8 cellular contexts compared by ENCODE assay signal in genomic region chr20:32457476-32457986, GRCh38.
DNase-seq lines count a peak whose midpoint lies in the region; ATAC-seq, FAIRE-seq and TF ChIP-seq lines count a peak whose summit lies in the region.

No MANE protein-coding gene starts in this region.

- no peaks in the 10 kb centered on the region for H3K27me3 Mint-ChIP-seq in activated naive CD4-positive, alpha-beta T cell treated with anti-CD3 and anti-CD28 coated beads for 36 hours (ENCODE audit: low read depth)
- no peaks in the 10 kb centered on the region for H3K27me3 Mint-ChIP-seq in CD4-positive, alpha-beta memory T cell

- peaks cover 2% of the 10 kb centered on the region; the same call in 1 of the 2 replicates for H3K23me2 ChIP-seq in H1 (ENCODE audit: low read depth, low read length)

- H3K27ac Mint-ChIP-seq in activated naive CD4-positive, alpha-beta T cell treated with anti-CD3 and anti-CD28 coated beads for 36 hours = peak overlapping the region; percentile 46
- peak overlapping the region in 1 of 2 donors; percentile 52 for H3K27ac Mint-ChIP-seq in activated naive CD4-positive, alpha-beta T cell treated with anti-CD3 and anti-CD28 coated beads, Interleukin-2, amount 50 U/mL, for 72 hours
- H3K27ac Mint-ChIP-seq in CD4-positive, alpha-beta memory T cell = peak overlapping the region in 3 of 7 donors; percentile 62 to 80 (median 64)

- CTCF ChIA-PET in activated naive CD4-positive, alpha-beta T cell treated with anti-CD3 and anti-CD28 coated beads for 36 hours (lab: Charles Lee) = no interaction called here
- CTCF ChIA-PET in H1 (lab: Charles Lee; ENCODE audit: partially characterized antibody) = interaction anchor here (0.9 to 2.8 kb wide), 13 partner anchors 8 to 65 kb away, joined by 3 to 11 read pairs (median 4); no protein-coding TSS in a partner anchor
- CTCF ChIA-PET in CD4-positive, alpha-beta memory T cell (lab: Charles Lee; ENCODE audit: partially characterized antibody) = no interaction called here

- peak overlapping the region; percentile 89 for H4K5ac ChIP-seq in H1 (ENCODE audit: insufficient read length, low read depth, low read length)

- H2BK15ac ChIP-seq in H1 (ENCODE audit: low read length) (peak overlapping the region; percentile 72; the same call in 1 of the 2 replicates), mesenchymal stem cell (ENCODE audit: low read depth, poor library complexity, severe bottlenecking) (peak overlapping the region; percentile 82)

- H3K4me3 Mint-ChIP-seq in activated naive CD4-positive, alpha-beta T cell treated with anti-CD3 and anti-CD28 coated beads for 36 hours = no peak overlapping the region
- H3K4me3 Mint-ChIP-seq in CD4-positive, alpha-beta memory T cell = no peak overlapping the region

- H4K20me1 ChIP-seq in H1 (replicated peaks in 1 of 2; ENCODE audit: control insufficient read depth in 1 of 2, insufficient read depth in 2 of 2, low read length in 2 of 2) = peaks cover 9 to 22% of the 10 kb centered on the region in 2 experiments

- H4K91ac ChIP-seq in H1 (replicated peaks; ENCODE audit: insufficient read length, low read length) (peak overlapping the region; percentile 79), mesenchymal stem cell (ENCODE audit: low read length) (peak overlapping the region; percentile 70)

- intact Hi-C loops in activated naive CD4-positive, alpha-beta T cell treated with anti-CD3 and anti-CD28 coated beads for 36 hours (cut with micrococcal nuclease) = no loop called here
- intact Hi-C loops in CD4-positive, alpha-beta memory T cell (cut with micrococcal nuclease) = no loop called here

- H3K9me3 Mint-ChIP-seq in activated naive CD4-positive, alpha-beta T cell treated with anti-CD3 and anti-CD28 coated beads for 36 hours = no peaks in the 10 kb centered on the region
- H3K9me3 Mint-ChIP-seq in activated naive CD4-positive, alpha-beta T cell treated with anti-CD3 and anti-CD28 coated beads, Interleukin-2, amount 50 U/mL, for 72 hours = no peaks in the 10 kb centered on the region
- H3K9me3 Mint-ChIP-seq in CD4-positive, alpha-beta memory T cell = peaks cover 0 to 5% (median 0%) of the 10 kb centered on the region in 8 donors

- H2AFZ ChIP-seq in H1 (ENCODE audit: low read length) = no peak overlapping the region
- no peak overlapping the region for H2AFZ ChIP-seq in mesenchymal stem cell (ENCODE audit: low read depth, low read length)

- WGBS in H1 (ENCODE audit: extremely low coverage in 1 of 2, insufficient coverage in 1 of 2, insufficient read length in 1 of 2, insufficient replicate concordance in 2 of 2, low coverage in 1 of 2, low lambda C conversion rate in 2 of 2, missing lambda C conversion rate in 1 of 2), 2 experiments = 5% methylated on average over 15 of the region's 29 CpGs; no CpG with 5 or more reads in 1 of the 2 experiments
- WGBS in mesenchymal stem cell = 5% methylated on average over 20 of the region's 29 CpGs
- 10% methylated on average over 29 of the region's 29 CpGs for WGBS in urinary bladder

- no peaks in the 10 kb centered on the region for H3K79me2 ChIP-seq in H1 (ENCODE audit: control insufficient read depth in 1 of 2, insufficient read depth in 2 of 2, low read length in 2 of 2)

- peak overlapping the region; percentile 77; the same call in 1 of the 2 replicates for H2BK5ac ChIP-seq in H1 (ENCODE audit: low read depth, low read length)
- H2BK5ac ChIP-seq in mesenchymal stem cell (ENCODE audit: low read depth, low read length, poor library complexity, severe bottlenecking) = peak overlapping the region; percentile 19

- H3K14ac ChIP-seq in H1 (ENCODE audit: insufficient read length) = no peak overlapping the region
- H3K14ac ChIP-seq in mesenchymal stem cell (ENCODE audit: low read length in 2 of 2) = peak overlapping the region in 1 of 2 experiments; percentile 87

- H3K9ac ChIP-seq in H1 (replicated peaks in 1 of 4; ENCODE audit: extremely low read depth in 1 of 4, low read depth in 3 of 4, low read length in 3 of 4) (no peak overlapping the region; a peak in 1 of 7 replicates), mesenchymal stem cell (ENCODE audit: low read length) (peak overlapping the region; percentile 65)

- no peak for FAIRE-seq in H1 (lab: Jason Lieb, UNC)

- no peak for DNase-seq in activated naive CD4-positive, alpha-beta T cell treated with anti-CD3 and anti-CD28 coated beads for 36 hours
- DNase-seq in activated naive CD4-positive, alpha-beta T cell treated with anti-CD3 and anti-CD28 coated beads, Interleukin-2, amount 50 U/mL, for 72 hours (ENCODE audit: low spot score in 2 of 2) = no peak
- peak; percentile 67 for DNase-seq in NCI-H82 treated with DMSO at 0.1 percent for 48 hours (lab: John Stamatoyannopoulos, UW; ENCODE audit: unreplicated experiment)
- DNase-seq in H1 (ENCODE audit: low read depth in 1 of 2, low spot score in 2 of 2) = peak; percentile 81 to 90
- DNase-seq in mesenchymal stem cell = peak; percentile 84
- no peak for DNase-seq in CD4-positive, alpha-beta memory T cell

- peaks cover 3% of the 10 kb centered on the region for H3K36me3 Mint-ChIP-seq in activated naive CD4-positive, alpha-beta T cell treated with anti-CD3 and anti-CD28 coated beads for 36 hours (ENCODE audit: low read depth)
- H3K36me3 Mint-ChIP-seq in activated naive CD4-positive, alpha-beta T cell treated with anti-CD3 and anti-CD28 coated beads, Interleukin-2, amount 50 U/mL, for 72 hours = no peaks in the 10 kb centered on the region
- peaks cover 6 to 44% of the 10 kb centered on the region in 2 donors for H3K36me3 Mint-ChIP-seq in CD4-positive, alpha-beta memory T cell

- H3K36me3 ChIP-seq in H1 (ENCODE audit: control insufficient read depth in 2 of 4, insufficient read depth in 4 of 4, low read length in 3 of 4) (peaks cover 7 to 15% (median 11%) of the 10 kb centered on the region in 4 experiments; a peak in 5 of 8 replicates), mesenchymal stem cell (ENCODE audit: control insufficient read depth in 1 of 2, insufficient read depth in 2 of 2, low read depth in 1 of 2, low read length in 2 of 2) (peaks cover 29 to 71% of the 10 kb centered on the region in 2 experiments), urinary bladder (ENCODE audit: insufficient read depth) (no peaks in the 10 kb centered on the region)
- H3K36me3 ChIP-seq in CD4-positive, alpha-beta memory T cell (ENCODE audit: insufficient read depth, low read length) = peaks cover 41% of the 10 kb centered on the region

- peaks cover 0 to 16% (median 12%) of the 10 kb centered on the region in 4 experiments; a peak in 6 of 7 replicates for H3K4me1 ChIP-seq in H1 (replicated peaks in 1 of 4; ENCODE audit: control insufficient read depth in 3 of 4, insufficient read depth in 4 of 4, low read length in 3 of 4)
- H3K4me1 ChIP-seq in mesenchymal stem cell (ENCODE audit: control insufficient read depth, insufficient read depth, low read depth, low read length) = peaks cover 44% of the 10 kb centered on the region
- H3K4me1 ChIP-seq in urinary bladder (ENCODE audit: insufficient read depth) = no peaks in the 10 kb centered on the region
- no peaks in the 10 kb centered on the region for H3K4me1 ChIP-seq in CD4-positive, alpha-beta memory T cell (ENCODE audit: insufficient read depth, low read length)

- no peak for ATAC-seq in activated naive CD4-positive, alpha-beta T cell treated with anti-CD3 and anti-CD28 coated beads, Interleukin-2, amount 50 U/mL, for 72 hours
- ATAC-seq in activated CD4-positive, CD25-positive, alpha-beta regulatory T cell treated with anti-CD3 and anti-CD28 coated beads, Interleukin-2, amount 50 U/mL, for 24 hours = no peak

- no peak; a peak in 1 of 4 replicates for TF ChIP-seq RAD21 in H1 (IDR thresholded peaks at IDR 0.05 in 1 of 2, conservative IDR thresholded peaks at IDR 0.05 in 1 of 2; ENCODE audit: low read depth in 2 of 2, low read length in 2 of 2)

- TF ChIP-seq POLR2A in H1 (IDR thresholded peaks at IDR 0.05; ENCODE audit: control extremely low read depth in 1 of 2, low read depth in 2 of 2, low read length in 2 of 2) = no peak

- H3K23ac ChIP-seq in H1 (ENCODE audit: insufficient read length) = no peak overlapping the region
- H3K23ac ChIP-seq in mesenchymal stem cell (ENCODE audit: low read length in 2 of 2) = no peak overlapping the region

- no peak for TF ChIP-seq CTCF in H1 (IDR thresholded peaks at IDR 0.05; ENCODE audit: control extremely low read depth in 1 of 3, insufficient read depth in 1 of 3, low read depth in 1 of 3, low read length in 3 of 3)

- peak overlapping the region; percentile 80; the same call in 1 of the 2 replicates for H2BK20ac ChIP-seq in H1 (ENCODE audit: low read length)

- H2BK120ac ChIP-seq in H1 (replicated peaks; ENCODE audit: low read depth, low read length) = no peak overlapping the region
- peak overlapping the region; percentile 74 for H2BK120ac ChIP-seq in mesenchymal stem cell (ENCODE audit: low read depth, low read length)

- H3K4me1 Mint-ChIP-seq in activated naive CD4-positive, alpha-beta T cell treated with anti-CD3 and anti-CD28 coated beads for 36 hours (ENCODE audit: low read depth) = peaks cover 3% of the 10 kb centered on the region
- peaks cover 0 to 7% (median under 1%) of the 10 kb centered on the region in 4 donors for H3K4me1 Mint-ChIP-seq in CD4-positive, alpha-beta memory T cell

- peak overlapping the region; percentile 95 for H3K18ac ChIP-seq in H1 (ENCODE audit: extremely low read depth, low read length)
- peak overlapping the region; percentile 73 to 90 for H3K18ac ChIP-seq in mesenchymal stem cell (ENCODE audit: low read depth in 1 of 2, low read length in 2 of 2)

- no peak overlapping the region; the same call in 1 of the 2 replicates for H2AK5ac ChIP-seq in H1 (ENCODE audit: low read depth, low read length)
- H2AK5ac ChIP-seq in mesenchymal stem cell (ENCODE audit: low read length, severe bottlenecking) = peak overlapping the region; percentile 85

- H3K4ac ChIP-seq in H1 (replicated peaks; ENCODE audit: insufficient read length, low read depth, low read length) (no peak overlapping the region), mesenchymal stem cell (ENCODE audit: low read depth in 1 of 2, low read length in 2 of 2) (peak overlapping the region; percentile 66 to 75)

- H3K9me3 ChIP-seq in H1 (ENCODE audit: insufficient read depth in 2 of 2, low read depth in 1 of 2, low read length in 1 of 2) = no peaks in the 10 kb centered on the region
- no peaks in the 10 kb centered on the region for H3K9me3 ChIP-seq in mesenchymal stem cell (ENCODE audit: control insufficient read depth, low read length)
- no peaks in the 10 kb centered on the region for H3K9me3 ChIP-seq in CD4-positive, alpha-beta memory T cell (ENCODE audit: control insufficient read depth in 1 of 2, low read length in 2 of 2)

- H3K79me1 ChIP-seq in H1 (ENCODE audit: low read depth, low read length) (no peaks in the 10 kb centered on the region; the same call in 1 of the 2 replicates), mesenchymal stem cell (replicated peaks; ENCODE audit: low read length, poor library complexity, severe bottlenecking) (peaks cover 50% of the 10 kb centered on the region)

- no peaks in the 10 kb centered on the region for H3K27me3 ChIP-seq in H1 (replicated peaks in 1 of 4; ENCODE audit: control insufficient read depth in 3 of 4, extremely low read depth in 1 of 4, insufficient read depth in 3 of 4, low read length in 3 of 4)
- no peaks in the 10 kb centered on the region for H3K27me3 ChIP-seq in mesenchymal stem cell (ENCODE audit: control insufficient read depth in 1 of 2, insufficient read depth in 1 of 2, low read length in 2 of 2)
- H3K27me3 ChIP-seq in CD4-positive, alpha-beta memory T cell (ENCODE audit: insufficient read depth, low read length) = no peaks in the 10 kb centered on the region

- TF ChIP-seq EP300 in H1 (IDR thresholded peaks at IDR 0.05; ENCODE audit: borderline replicate concordance in 1 of 2, low read depth in 2 of 2, low read length in 2 of 2) = 0 out of 3 replicates have a peak, but pooled peaks of 1 of the 2 experiments have one; percentile 65

- H3K4me2 ChIP-seq in H1 (ENCODE audit: insufficient read depth in 1 of 2, low read depth in 2 of 2, low read length in 2 of 2) (peak overlapping the region; percentile 82 to 93), mesenchymal stem cell (ENCODE audit: low read length, poor library complexity, severe bottlenecking) (peak overlapping the region; percentile 71)

- no peak overlapping the region for H3K27ac ChIP-seq in H1 (ENCODE audit: low read depth, low read length)
- peak overlapping the region; percentile 53 for H3K27ac ChIP-seq in mesenchymal stem cell (ENCODE audit: low read length, poor library complexity, severe bottlenecking)
- H3K27ac ChIP-seq in urinary bladder (ENCODE audit: low read depth) = no peak overlapping the region
- no peak overlapping the region for H3K27ac ChIP-seq in CD4-positive, alpha-beta memory T cell (ENCODE audit: low read depth, low read length)

- H4K8ac ChIP-seq in H1 (ENCODE audit: extremely low read depth, insufficient read depth, low read length) (peak overlapping the region; percentile 82; the same call in 1 of the 2 replicates), mesenchymal stem cell (ENCODE audit: low read length) (peak overlapping the region; percentile 79)

- 0 out of 2 replicates have a peak overlapping the region, but pooled peaks have one; percentile 85 for H2BK12ac ChIP-seq in H1 (ENCODE audit: low read depth, low read length)
- peak overlapping the region; percentile 55 to 87 for H2BK12ac ChIP-seq in mesenchymal stem cell (ENCODE audit: low read length in 2 of 2)

- no peak overlapping the region for H3K56ac ChIP-seq in H1 (replicated peaks; ENCODE audit: insufficient read length, low read depth, low read length)

- POLR2A ChIA-PET in H1 (lab: Charles Lee; ENCODE audit: partially characterized antibody) = interaction anchor here (0.5 to 2.1 kb wide), 8 partner anchors 16 to 198 kb away, joined by 3 to 7 read pairs (median 3); partner anchors contain the start of gene KIF3B
- POLR2A ChIA-PET in CD4-positive, alpha-beta memory T cell (lab: Charles Lee; ENCODE audit: partially characterized antibody) = interaction anchor here (0.7 kb wide), 1 partner anchor 23 kb away, joined by 3 read pairs; no protein-coding TSS in a partner anchor

- peak overlapping the region; percentile 41 to 61 (median 47) for H3K4me3 ChIP-seq in H1 (ENCODE audit: extremely low read depth in 1 of 4, insufficient read depth in 2 of 4, low read depth in 3 of 4, low read length in 4 of 4)
- H3K4me3 ChIP-seq in mesenchymal stem cell (ENCODE audit: insufficient read depth in 1 of 2, low read depth in 1 of 2, low read length in 2 of 2) = peak overlapping the region; percentile 49 to 72
- peak overlapping the region; percentile 34 for H3K4me3 ChIP-seq in urinary bladder (ENCODE audit: low read depth, low read length)
- H3K4me3 ChIP-seq in CD4-positive, alpha-beta memory T cell (ENCODE audit: low read length in 2 of 2) = no peak overlapping the region

Comparison
In these comparisons a context has a peak if more than half of its experiments do, and no peak if none do; other contexts are left out.
1. DNase-seq: peak in NCI-H82 treated with DMSO at 0.1 percent for 48 hours (single experiment), H1 (2 of 2) and mesenchymal stem cell (single experiment); none in activated naive CD4-positive, alpha-beta T cell treated with anti-CD3 and anti-CD28 coated beads for 36 hours (single experiment), activated naive CD4-positive, alpha-beta T cell treated with anti-CD3 and anti-CD28 coated beads, Interleukin-2, amount 50 U/mL, for 72 hours (0 of 2) and CD4-positive, alpha-beta memory T cell (0 of 5).
2. H3K4me3 ChIP-seq: peak in H1 (4 of 4), mesenchymal stem cell (2 of 2) and urinary bladder (single experiment); none in CD4-positive, alpha-beta memory T cell (0 of 2).